24 cellular contexts compared by ENCODE assay signal in genomic region chr1:171480035-171480434, GRCh38. TPM values are rescaled to one million over a fixed set of nuclear protein-coding genes. Genes with fewer than 3 reads are reported as not detected.
A peak's percentile ranks its signal among the peaks of the same experiment; 100 is the strongest.
DNase-seq lines count a peak whose midpoint lies in the region; ATAC-seq and TF ChIP-seq lines count a peak whose summit lies in the region.
"Had no signal": no experiment of that assay in that cellular context is flagged by ENCODE, and none has a peak within 500 bp of the region (broad histone marks: within the 10 kb centered on the region; RNA-seq: fewer than 3 reads in every experiment).

No MANE protein-coding gene starts in this region.

- no peak overlapping the region for H3K4me3 Mint-ChIP-seq in progenitor cell of endocrine pancreas (ENCODE audit: low read depth)
- H3K4me3 Mint-ChIP-seq: activated CD8-positive, alpha-beta T cell treated with anti-CD3 and anti-CD28 coated beads, Interleukin-2, amount 10 ng/mL, durations not matched to agents 7 days and 5 days; activated naive CD8-positive, alpha-beta T cell had no signal

- POLR2A ChIA-PET in HEK293 (lab: Yijun Ruan, JAX), result interaction anchor here (0.7 kb wide), 1 partner anchor 35 kb away, joined by 3 read pairs; no protein-coding TSS in a partner anchor

- peak overlapping the region; percentile 2 for H3K27ac Mint-ChIP-seq in progenitor cell of endocrine pancreas
- H3K27ac Mint-ChIP-seq: activated CD8-positive, alpha-beta T cell treated with anti-CD3 and anti-CD28 coated beads, Interleukin-2, amount 10 ng/mL, durations not matched to agents 7 days and 5 days; activated naive CD8-positive, alpha-beta T cell had no signal

- no peak overlapping the region for H3K4me2 ChIP-seq in hepatocyte

- no peak overlapping the region for H3K27ac ChIP-seq in HEK293 (ENCODE audit: extremely low read depth, low read depth, low read length)
- no peak overlapping the region for H3K27ac ChIP-seq in hepatocyte
- H3K27ac ChIP-seq: colonic mucosa, psoas muscle, skin epidermis, tibial nerve had no signal

- H4K20me1 ChIP-seq in hepatocyte (ENCODE audit: insufficient read depth, poor library complexity, severe bottlenecking), result no peaks in the 10 kb centered on the region

- ATAC-seq in GM18861 (IDR thresholded peaks at IDR 0.05; ENCODE audit: unreplicated experiment) (no peak), GM21515 (IDR thresholded peaks at IDR 0.05; ENCODE audit: unreplicated experiment) (no peak)
- ATAC-seq: activated CD8-positive, alpha-beta T cell treated with anti-CD3 and anti-CD28 coated beads, Interleukin-2, amount 10 ng/mL, durations not matched to agents 7 days and 5 days; psoas muscle; SK-N-SH treated with all-trans-retinoic acid at 6 μM for 48 hours had no signal

- TF ChIP-seq CTCF in HEK293 (tag by site-specific recombination; IDR thresholded peaks at IDR 0.05) (no peak), hepatocyte (IDR thresholded peaks at IDR 0.05; ENCODE audit: poor library complexity) (no peak), progenitor cell of endocrine pancreas (IDR thresholded peaks at IDR 0.05; ENCODE audit: unreplicated experiment) (no peak)

- peaks cover 9% of the 10 kb centered on the region for H3K4me1 Mint-ChIP-seq in progenitor cell of endocrine pancreas (ENCODE audit: low read depth)

- H3K36me3 Mint-ChIP-seq in progenitor cell of endocrine pancreas (ENCODE audit: insufficient read depth), result no peaks in the 10 kb centered on the region
- H3K36me3 Mint-ChIP-seq: activated naive CD8-positive, alpha-beta T cell had no signal

- 67% methylated on average over 2 of the region's 2 CpGs for WGBS in hepatocyte (ENCODE audit: low lambda C conversion rate, missing lambda C conversion rate)

- no peaks in the 10 kb centered on the region for H3K9me3 Mint-ChIP-seq in progenitor cell of endocrine pancreas (ENCODE audit: low read depth)
- H3K9me3 Mint-ChIP-seq: IgD-negative memory B cell had no signal

- peak overlapping the region; percentile 32 for H2AFZ ChIP-seq in hepatocyte

- H3K27me3 ChIP-seq in hepatocyte, result no peaks in the 10 kb centered on the region
- H3K27me3 ChIP-seq: colonic mucosa, MG63, tibial nerve had no signal

- CTCF ChIA-PET in HEK293 (lab: Yijun Ruan, JAX), result interaction anchor here (0.6 to 1.2 kb wide), 2 partner anchors 236 to 611 kb away, joined by 3 to 6 read pairs; no protein-coding TSS in a partner anchor

- H3K9me3 ChIP-seq in HEK293 (ENCODE audit: control insufficient read depth, insufficient read depth, low read depth, low read length) (no peaks in the 10 kb centered on the region), hepatocyte (ENCODE audit: low read depth) (no peaks in the 10 kb centered on the region)
- H3K9me3 ChIP-seq: colonic mucosa, MG63, psoas muscle, tibial nerve had no signal

- H3K4me3 ChIP-seq in HEK293 (ENCODE audit: low read depth, low read length) (no peak overlapping the region), hepatocyte (no peak overlapping the region)
- H3K4me3 ChIP-seq: colonic mucosa, MG63, psoas muscle, skin epidermis, tibial nerve had no signal

- H3K36me3 ChIP-seq in HEK293 (ENCODE audit: control insufficient read depth in 2 of 2, insufficient read depth in 1 of 2, low read length in 2 of 2), result no peaks in the 10 kb centered on the region
- no peaks in the 10 kb centered on the region for H3K36me3 ChIP-seq in hepatocyte (replicated peaks; ENCODE audit: insufficient read depth, low read depth)
- H3K36me3 ChIP-seq: colonic mucosa, MG63, tibial nerve had no signal

- DNase-seq in NCI-H146 treated with DMSO at 0.1 percent for 48 hours (lab: John Stamatoyannopoulos, UW; ENCODE audit: unreplicated experiment) (peak; percentile 4), hepatocyte (ENCODE audit: low spot score) (no peak), progenitor cell of endocrine pancreas (ENCODE audit: low spot score, unreplicated experiment) (no peak), hippocampal formation (lab: John Stamatoyannopoulos, UW) (no peak)
- DNase-seq: activated CD8-positive, alpha-beta T cell treated with anti-CD3 and anti-CD28 coated beads, Interleukin-2, amount 10 ng/mL, durations not matched to agents 7 days and 5 days; activated effector memory CD4-positive, alpha-beta T cell treated with Interleukin-2 at 50 U/mL for 16 hours; anterior cingulate cortex; C1 segment of cervical spinal cord; colonic mucosa; effector CD8-positive, alpha-beta T cell; MG63; NCI-H1105 treated with DMSO at 0.1 percent for 48 hours; NCI-H446 treated with DMSO at 0.1 percent for 48 hours; OCI-M1; psoas muscle; stimulated activated CD4-positive, alpha-beta T cell treated with anti-CD3 and anti-CD28 coated beads, Interleukin-1b, Interleukin-23, amount 100 ng/mL, for 48 hours had no signal

- H3K27me3 Mint-ChIP-seq in progenitor cell of endocrine pancreas, result no peaks in the 10 kb centered on the region
- H3K27me3 Mint-ChIP-seq: activated naive CD8-positive, alpha-beta T cell had no signal

- H3K79me2 ChIP-seq in hepatocyte, result no peaks in the 10 kb centered on the region

- H3K4me1 ChIP-seq in HEK293 (ENCODE audit: control insufficient read depth, insufficient read depth, low read length) (peaks cover 2% of the 10 kb centered on the region; the same call in 1 of the 2 replicates), hepatocyte (ENCODE audit: insufficient read depth) (peaks cover 4% of the 10 kb centered on the region)
- H3K4me1 ChIP-seq: colonic mucosa had no signal

- no peaks in the 10 kb centered on the region for H3K9me2 ChIP-seq in hepatocyte (replicated peaks; ENCODE audit: insufficient read depth)

TF ChIP-seq in HEK293, 187 proteins besides CTCF, POLR2A, EP300 and RAD21:
- no peak for TF ChIP-seq ZEB2 (tag by site-specific recombination; IDR thresholded peaks at IDR 0.05)
- TF ChIP-seq, protein P1, sequence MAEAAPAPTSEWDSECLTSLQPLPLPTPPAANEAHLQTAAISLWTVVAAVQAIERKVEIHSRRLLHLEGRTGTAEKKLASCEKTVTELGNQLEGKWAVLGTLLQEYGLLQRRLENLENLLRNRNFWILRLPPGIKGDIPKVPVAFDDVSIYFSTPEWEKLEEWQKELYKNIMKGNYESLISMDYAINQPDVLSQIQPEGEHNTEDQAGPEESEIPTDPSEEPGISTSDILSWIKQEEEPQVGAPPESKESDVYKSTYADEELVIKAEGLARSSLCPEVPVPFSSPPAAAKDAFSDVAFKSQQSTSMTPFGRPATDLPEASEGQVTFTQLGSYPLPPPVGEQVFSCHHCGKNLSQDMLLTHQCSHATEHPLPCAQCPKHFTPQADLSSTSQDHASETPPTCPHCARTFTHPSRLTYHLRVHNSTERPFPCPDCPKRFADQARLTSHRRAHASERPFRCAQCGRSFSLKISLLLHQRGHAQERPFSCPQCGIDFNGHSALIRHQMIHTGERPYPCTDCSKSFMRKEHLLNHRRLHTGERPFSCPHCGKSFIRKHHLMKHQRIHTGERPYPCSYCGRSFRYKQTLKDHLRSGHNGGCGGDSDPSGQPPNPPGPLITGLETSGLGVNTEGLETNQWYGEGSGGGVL (tag by site-specific recombination; IDR thresholded peaks at IDR 0.05), result peak; percentile 44
- TF ChIP-seq PRDM1 (tag by site-specific recombination; IDR thresholded peaks at IDR 0.05), result 0 out of 2 replicates have a peak, but pooled peaks have one; percentile 29
- no peak for TF ChIP-seq ZNF768 (tag by site-specific recombination; IDR thresholded peaks at IDR 0.05)
- TF ChIP-seq WT1 (tag by site-specific recombination; IDR thresholded peaks at IDR 0.05), result peak; percentile 87
- TF ChIP-seq ZFP41 (tag by site-specific recombination; IDR thresholded peaks at IDR 0.05; ENCODE audit: borderline replicate concordance), result no peak
- no peak for TF ChIP-seq ZNF391 (tag by site-specific recombination; IDR thresholded peaks at IDR 0.05; ENCODE audit: borderline replicate concordance, low read depth)

RNA-seq across cellular contexts. Expression of gene PRRC2C, which starts 5.3 kb away (rescaled TPM):
- total RNA-seq in hepatocyte, result 85.2 and 102 TPM in 2 replicates
- 120 and 147 TPM in 2 replicates for polyA plus RNA-seq in hepatocyte
- total RNA-seq in progenitor cell of endocrine pancreas, result 210 and 213 TPM in 2 replicates
